1 cellular context compared by ENCODE assay signal in the genomic region with DNA sequence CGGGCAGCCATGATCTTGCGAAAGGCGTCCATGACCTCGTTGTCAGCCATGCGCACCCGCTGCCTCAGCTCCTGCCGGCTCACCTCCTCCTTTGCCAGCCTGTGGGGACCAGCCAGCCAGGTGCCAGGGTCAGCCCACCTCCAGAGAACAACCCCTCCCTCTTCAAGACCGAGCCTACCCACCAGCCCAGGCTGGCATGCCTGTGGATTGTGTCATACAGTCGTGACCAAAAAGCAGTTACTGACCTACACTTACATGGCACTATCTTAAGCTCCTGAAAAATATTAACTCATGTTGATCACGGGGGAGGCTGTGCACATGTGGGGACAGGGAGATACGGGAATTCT.
TF ChIP-seq lines count a peak whose summit lies in the region.

No MANE protein-coding gene starts in this region.

TF ChIP-seq in HepG2, 621 proteins besides CTCF, POLR2A, EP300 and RAD21:
- TF ChIP-seq KLF11 (CRISPR knock-in tag; IDR thresholded peaks at IDR 0.05), result no peak
- peak; percentile 33 for TF ChIP-seq AGO2 (optimal IDR thresholded peaks at IDR 0.05; ENCODE audit: low read depth, low read length)
- TF ChIP-seq, protein P1, sequence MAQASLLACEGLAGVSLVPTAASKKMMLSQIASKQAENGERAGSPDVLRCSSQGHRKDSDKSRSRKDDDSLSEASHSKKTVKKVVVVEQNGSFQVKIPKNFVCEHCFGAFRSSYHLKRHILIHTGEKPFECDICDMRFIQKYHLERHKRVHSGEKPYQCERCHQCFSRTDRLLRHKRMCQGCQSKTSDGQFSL (CRISPR knock-in tag; IDR thresholded peaks at IDR 0.05), result no peak
